In genomic region chr12:30970559-30971202, GRCh38 we compare ENCODE assay signal across 1 cellular context.
TF ChIP-seq lines count a peak whose summit lies in the region.

No MANE protein-coding gene starts in this region.

TF ChIP-seq in SK-N-SH treated with all-trans-retinoic acid at 6 μM for 48 hours, 23 proteins besides CTCF, POLR2A, EP300 and RAD21 (continued from another document):
- TF ChIP-seq PATZ1 (CRISPR knock-in tag; IDR thresholded peaks at IDR 0.05; ENCODE audit: borderline replicate concordance) (no peak), SNAI2 (CRISPR knock-in tag; IDR thresholded peaks at IDR 0.05) (no peak), PPARA (CRISPR knock-in tag; IDR thresholded peaks at IDR 0.05; ENCODE audit: borderline replicate concordance) (no peak), ZFP3 (CRISPR knock-in tag; IDR thresholded peaks at IDR 0.05) (no peak), CSRNP3 (CRISPR knock-in tag; IDR thresholded peaks at IDR 0.05) (no peak), GLIS3 (CRISPR knock-in tag; IDR thresholded peaks at IDR 0.05) (no peak), ZC3H10 (CRISPR knock-in tag; IDR thresholded peaks at IDR 0.05) (no peak), POU6F1 (CRISPR knock-in tag; IDR thresholded peaks at IDR 0.05; ENCODE audit: borderline replicate concordance, low read depth) (no peak), RARB (CRISPR knock-in tag; IDR thresholded peaks at IDR 0.05) (no peak)
TF ChIP-seq in SK-N-SH treated with all-trans-retinoic acid at 6 μM for 48 hours: peak in this region for 0.
